1 cellular context compared by ENCODE assay signal in the genomic region with DNA sequence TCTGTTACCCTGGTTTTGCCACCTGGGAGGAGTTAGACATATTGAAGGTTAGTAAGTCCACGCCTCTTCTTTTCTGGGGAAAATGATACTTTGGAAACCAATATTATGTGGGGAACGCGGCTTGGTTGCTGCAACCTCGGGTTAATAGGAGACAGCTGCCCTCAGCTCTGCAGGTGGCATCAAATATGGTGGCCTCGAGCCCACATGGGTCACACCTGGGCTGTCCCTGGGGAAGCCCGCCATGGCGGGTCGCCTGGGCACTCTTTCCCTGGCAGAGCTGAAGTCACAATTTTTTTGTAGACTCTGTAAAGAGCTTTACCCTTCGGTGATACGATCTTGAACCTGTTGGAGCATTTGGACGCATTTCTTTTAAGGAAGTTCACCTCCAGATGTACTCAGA.
TF ChIP-seq lines count a peak whose summit lies in the region.

No MANE protein-coding gene starts in this region.

TF ChIP-seq in endothelial cell of umbilical vein, 7 proteins besides CTCF, POLR2A, EP300 and RAD21 (continued from another document):
- TF ChIP-seq FOS (IDR thresholded peaks at IDR 0.05; ENCODE audit: borderline replicate concordance, insufficient read depth, low read length), result no peak
TF ChIP-seq in endothelial cell of umbilical vein: peak in this region for 0.
